In genomic region chr3:173044998-173045397, GRCh38 we compare ENCODE assay signal across 1 cellular context.
TF ChIP-seq lines count a peak whose summit lies in the region.

No MANE protein-coding gene starts in this region.

TF ChIP-seq in K562, 482 proteins besides CTCF, POLR2A, EP300 and RAD21 (continued from another document):
- no peak for TF ChIP-seq ATF6 (CRISPR knock-in tag; IDR thresholded peaks at IDR 0.05)
- TF ChIP-seq ZNF274 (IDR thresholded peaks at IDR 0.05; ENCODE audit: borderline replicate concordance, low read depth, low read length) = no peak
- no peak for TF ChIP-seq MCM7 (IDR thresholded peaks at IDR 0.05)
- no peak for TF ChIP-seq MYNN (IDR thresholded peaks at IDR 0.05)
- no peak for TF ChIP-seq MYNN (CRISPR knock-in tag; IDR thresholded peaks at IDR 0.05)
